ENCODE assay signal across 1 cellular context in the genomic region with DNA sequence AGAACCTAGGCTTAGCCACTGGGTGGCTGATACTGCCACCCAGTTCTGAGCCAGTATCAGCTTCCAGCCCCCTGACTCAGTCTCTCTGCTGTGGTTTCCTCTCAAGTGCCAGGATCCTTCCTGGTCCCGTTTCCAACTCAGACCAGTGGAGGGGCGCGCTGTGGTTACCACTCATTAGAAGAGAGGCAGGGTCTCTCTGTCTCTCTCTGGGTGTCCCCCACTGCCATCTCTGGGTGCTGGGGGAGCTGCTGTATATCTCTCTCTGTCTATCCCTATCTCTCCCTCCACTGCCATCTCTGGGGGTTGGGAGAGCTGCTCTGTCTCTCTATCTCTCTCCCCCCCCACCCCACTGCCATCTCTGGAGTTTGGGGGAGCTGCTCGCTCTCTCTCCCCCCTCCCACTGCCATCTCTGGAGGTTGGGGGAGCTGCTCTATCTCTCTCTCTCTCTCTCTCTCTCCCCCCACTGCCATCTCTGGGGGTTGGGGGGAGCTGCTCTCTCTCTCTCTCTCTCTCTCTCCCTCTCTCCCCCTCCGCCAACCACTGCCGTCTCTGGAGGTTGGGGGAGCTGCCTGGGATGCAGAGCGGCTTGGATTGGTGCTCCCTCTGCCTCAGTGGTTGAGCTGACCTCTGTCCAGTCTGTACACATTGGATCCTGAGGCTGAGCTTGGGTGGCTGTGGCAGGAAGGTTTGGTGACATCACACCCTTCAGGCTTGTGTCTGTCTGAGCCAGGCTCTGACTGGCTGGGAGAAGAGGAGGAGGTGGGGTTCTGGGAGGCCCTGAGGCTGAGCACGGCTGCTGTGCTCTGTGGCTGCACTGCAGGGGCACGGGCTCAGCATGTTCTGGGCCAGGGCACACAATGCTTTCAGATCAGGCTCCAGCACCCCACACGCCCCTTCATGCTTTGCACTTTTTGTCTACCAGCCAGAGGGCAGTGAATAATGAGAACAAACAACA.
TF ChIP-seq lines count a peak whose summit lies in the region.

No MANE protein-coding gene starts in this region.

TF ChIP-seq in SK-N-SH treated with all-trans-retinoic acid at 6 μM for 48 hours, 23 proteins besides CTCF, POLR2A, EP300 and RAD21:
- TF ChIP-seq OSR1 (CRISPR knock-in tag; IDR thresholded peaks at IDR 0.05) (no peak), GLIS3 (CRISPR knock-in tag; IDR thresholded peaks at IDR 0.05) (no peak), ISL1 (CRISPR knock-in tag; IDR thresholded peaks at IDR 0.05) (no peak), PPARA (CRISPR knock-in tag; IDR thresholded peaks at IDR 0.05; ENCODE audit: borderline replicate concordance) (no peak), ZC3H10 (CRISPR knock-in tag; IDR thresholded peaks at IDR 0.05) (no peak), ZNF70 (CRISPR knock-in tag; IDR thresholded peaks at IDR 0.05) (no peak), ZNF565 (CRISPR knock-in tag; conservative IDR thresholded peaks at IDR 0.05; ENCODE audit: low read depth) (no peak), ZNF8 (CRISPR knock-in tag; IDR thresholded peaks at IDR 0.05) (no peak), BACH2 (CRISPR knock-in tag; IDR thresholded peaks at IDR 0.05; ENCODE audit: borderline replicate concordance) (no peak), TCF4 (CRISPR knock-in tag; IDR thresholded peaks at IDR 0.05; ENCODE audit: borderline replicate concordance) (no peak)
- TF ChIP-seq, protein P1, sequence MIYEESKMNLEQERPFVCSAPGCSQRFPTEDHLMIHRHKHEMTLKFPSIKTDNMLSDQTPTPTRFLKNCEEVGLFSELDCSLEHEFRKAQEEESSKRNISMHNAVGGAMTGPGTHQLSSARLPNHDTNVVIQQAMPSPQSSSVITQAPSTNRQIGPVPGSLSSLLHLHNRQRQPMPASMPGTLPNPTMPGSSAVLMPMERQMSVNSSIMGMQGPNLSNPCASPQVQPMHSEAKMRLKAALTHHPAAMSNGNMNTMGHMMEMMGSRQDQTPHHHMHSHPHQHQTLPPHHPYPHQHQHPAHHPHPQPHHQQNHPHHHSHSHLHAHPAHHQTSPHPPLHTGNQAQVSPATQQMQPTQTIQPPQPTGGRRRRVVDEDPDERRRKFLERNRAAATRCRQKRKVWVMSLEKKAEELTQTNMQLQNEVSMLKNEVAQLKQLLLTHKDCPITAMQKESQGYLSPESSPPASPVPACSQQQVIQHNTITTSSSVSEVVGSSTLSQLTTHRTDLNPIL (CRISPR knock-in tag; IDR thresholded peaks at IDR 0.05; ENCODE audit: low read depth), result no peak
- TF ChIP-seq, protein P2, sequence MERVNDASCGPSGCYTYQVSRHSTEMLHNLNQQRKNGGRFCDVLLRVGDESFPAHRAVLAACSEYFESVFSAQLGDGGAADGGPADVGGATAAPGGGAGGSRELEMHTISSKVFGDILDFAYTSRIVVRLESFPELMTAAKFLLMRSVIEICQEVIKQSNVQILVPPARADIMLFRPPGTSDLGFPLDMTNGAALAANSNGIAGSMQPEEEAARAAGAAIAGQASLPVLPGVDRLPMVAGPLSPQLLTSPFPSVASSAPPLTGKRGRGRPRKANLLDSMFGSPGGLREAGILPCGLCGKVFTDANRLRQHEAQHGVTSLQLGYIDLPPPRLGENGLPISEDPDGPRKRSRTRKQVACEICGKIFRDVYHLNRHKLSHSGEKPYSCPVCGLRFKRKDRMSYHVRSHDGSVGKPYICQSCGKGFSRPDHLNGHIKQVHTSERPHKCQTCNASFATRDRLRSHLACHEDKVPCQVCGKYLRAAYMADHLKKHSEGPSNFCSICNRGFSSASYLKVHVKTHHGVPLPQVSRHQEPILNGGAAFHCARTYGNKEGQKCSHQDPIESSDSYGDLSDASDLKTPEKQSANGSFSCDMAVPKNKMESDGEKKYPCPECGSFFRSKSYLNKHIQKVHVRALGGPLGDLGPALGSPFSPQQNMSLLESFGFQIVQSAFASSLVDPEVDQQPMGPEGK (CRISPR knock-in tag; IDR thresholded peaks at IDR 0.05; ENCODE audit: borderline replicate concordance), result no peak
- TF ChIP-seq, protein P3, sequence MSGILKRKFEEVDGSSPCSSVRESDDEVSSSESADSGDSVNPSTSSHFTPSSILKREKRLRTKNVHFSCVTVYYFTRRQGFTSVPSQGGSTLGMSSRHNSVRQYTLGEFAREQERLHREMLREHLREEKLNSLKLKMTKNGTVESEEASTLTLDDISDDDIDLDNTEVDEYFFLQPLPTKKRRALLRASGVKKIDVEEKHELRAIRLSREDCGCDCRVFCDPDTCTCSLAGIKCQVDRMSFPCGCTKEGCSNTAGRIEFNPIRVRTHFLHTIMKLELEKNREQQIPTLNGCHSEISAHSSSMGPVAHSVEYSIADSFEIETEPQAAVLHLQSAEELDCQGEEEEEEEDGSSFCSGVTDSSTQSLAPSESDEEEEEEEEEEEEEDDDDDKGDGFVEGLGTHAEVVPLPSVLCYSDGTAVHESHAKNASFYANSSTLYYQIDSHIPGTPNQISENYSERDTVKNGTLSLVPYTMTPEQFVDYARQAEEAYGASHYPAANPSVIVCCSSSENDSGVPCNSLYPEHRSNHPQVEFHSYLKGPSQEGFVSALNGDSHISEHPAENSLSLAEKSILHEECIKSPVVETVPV (CRISPR knock-in tag; IDR thresholded peaks at IDR 0.05), result no peak
- TF ChIP-seq, protein P4, sequence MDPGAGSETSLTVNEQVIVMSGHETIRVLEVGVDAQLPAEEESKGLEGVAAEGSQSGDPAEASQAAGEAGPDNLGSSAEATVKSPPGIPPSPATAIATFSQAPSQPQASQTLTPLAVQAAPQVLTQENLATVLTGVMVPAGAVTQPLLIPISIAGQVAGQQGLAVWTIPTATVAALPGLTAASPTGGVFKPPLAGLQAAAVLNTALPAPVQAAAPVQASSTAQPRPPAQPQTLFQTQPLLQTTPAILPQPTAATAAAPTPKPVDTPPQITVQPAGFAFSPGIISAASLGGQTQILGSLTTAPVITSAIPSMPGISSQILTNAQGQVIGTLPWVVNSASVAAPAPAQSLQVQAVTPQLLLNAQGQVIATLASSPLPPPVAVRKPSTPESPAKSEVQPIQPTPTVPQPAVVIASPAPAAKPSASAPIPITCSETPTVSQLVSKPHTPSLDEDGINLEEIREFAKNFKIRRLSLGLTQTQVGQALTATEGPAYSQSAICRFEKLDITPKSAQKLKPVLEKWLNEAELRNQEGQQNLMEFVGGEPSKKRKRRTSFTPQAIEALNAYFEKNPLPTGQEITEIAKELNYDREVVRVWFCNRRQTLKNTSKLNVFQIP (CRISPR knock-in tag; IDR thresholded peaks at IDR 0.05; ENCODE audit: borderline replicate concordance, low read depth), result no peak
